1 cellular context compared by ENCODE assay signal in genomic region chr9:113933188-113933587, GRCh38.
TF ChIP-seq lines count a peak whose summit lies in the region.

No MANE protein-coding gene starts in this region.

TF ChIP-seq in endothelial cell of umbilical vein, 7 proteins besides CTCF, POLR2A, EP300 and RAD21:
- no peak for TF ChIP-seq FOS (IDR thresholded peaks at IDR 0.05; ENCODE audit: borderline replicate concordance, insufficient read depth, low read length)
- no peak for TF ChIP-seq MYC (IDR thresholded peaks at IDR 0.05; ENCODE audit: low read depth, low read length)
- no peak for TF ChIP-seq MAX (IDR thresholded peaks at IDR 0.05; ENCODE audit: insufficient read depth, insufficient read length)
- no peak for TF ChIP-seq JUN (IDR thresholded peaks at IDR 0.05; ENCODE audit: borderline replicate concordance, insufficient read depth, insufficient read length, low read depth)
- TF ChIP-seq POLR2AphosphoS5 (IDR thresholded peaks at IDR 0.05; ENCODE audit: insufficient read depth, low read depth, low read length) = no peak
- TF ChIP-seq EZH2 (IDR thresholded peaks at IDR 0.05; ENCODE audit: borderline replicate concordance, low read depth, low read length, severe bottlenecking) = no peak
- no peak for TF ChIP-seq GATA2 (IDR thresholded peaks at IDR 0.05; ENCODE audit: insufficient read depth, insufficient read length, low read depth, low read length)
